Comparison of ENCODE assay signal across 2 cellular contexts in the genomic region with DNA sequence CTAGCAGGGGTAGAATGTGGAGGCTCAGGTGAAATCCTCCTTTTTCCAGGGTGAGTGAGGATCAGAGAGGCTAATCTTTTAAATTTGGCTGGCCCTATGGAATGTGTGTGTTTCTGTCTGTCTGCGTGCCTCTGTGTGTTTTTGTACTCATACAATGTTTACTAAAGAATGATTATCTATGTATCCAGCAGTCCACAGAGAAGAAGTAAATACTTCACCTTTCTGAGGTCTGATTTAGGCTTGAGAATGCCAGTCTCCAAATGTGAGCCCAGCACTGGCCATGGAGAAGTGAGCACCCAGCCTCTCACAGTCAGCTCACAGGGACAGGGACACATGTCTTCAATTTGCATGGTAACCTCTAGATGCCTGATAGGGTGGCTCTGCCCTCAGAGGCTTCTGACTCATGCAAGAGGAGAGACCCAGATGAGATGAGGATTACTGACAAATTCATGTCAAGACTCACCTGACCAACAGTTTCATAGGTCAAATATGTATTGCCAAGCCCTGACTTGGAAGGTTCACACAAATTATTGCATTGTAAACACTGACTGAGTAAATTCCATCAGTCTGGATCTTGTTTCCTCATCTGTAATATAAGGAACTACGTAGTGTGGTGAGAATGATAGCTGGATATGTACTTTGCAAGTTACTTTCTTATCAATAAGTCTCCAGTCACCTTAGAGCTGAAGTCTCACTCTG.
TF ChIP-seq lines count a peak whose summit lies in the region.

No MANE protein-coding gene starts in this region.

TF ChIP-seq in HCT116, 20 proteins besides CTCF, POLR2A, EP300 and RAD21 (continued from another document):
- TF ChIP-seq, protein P1, sequence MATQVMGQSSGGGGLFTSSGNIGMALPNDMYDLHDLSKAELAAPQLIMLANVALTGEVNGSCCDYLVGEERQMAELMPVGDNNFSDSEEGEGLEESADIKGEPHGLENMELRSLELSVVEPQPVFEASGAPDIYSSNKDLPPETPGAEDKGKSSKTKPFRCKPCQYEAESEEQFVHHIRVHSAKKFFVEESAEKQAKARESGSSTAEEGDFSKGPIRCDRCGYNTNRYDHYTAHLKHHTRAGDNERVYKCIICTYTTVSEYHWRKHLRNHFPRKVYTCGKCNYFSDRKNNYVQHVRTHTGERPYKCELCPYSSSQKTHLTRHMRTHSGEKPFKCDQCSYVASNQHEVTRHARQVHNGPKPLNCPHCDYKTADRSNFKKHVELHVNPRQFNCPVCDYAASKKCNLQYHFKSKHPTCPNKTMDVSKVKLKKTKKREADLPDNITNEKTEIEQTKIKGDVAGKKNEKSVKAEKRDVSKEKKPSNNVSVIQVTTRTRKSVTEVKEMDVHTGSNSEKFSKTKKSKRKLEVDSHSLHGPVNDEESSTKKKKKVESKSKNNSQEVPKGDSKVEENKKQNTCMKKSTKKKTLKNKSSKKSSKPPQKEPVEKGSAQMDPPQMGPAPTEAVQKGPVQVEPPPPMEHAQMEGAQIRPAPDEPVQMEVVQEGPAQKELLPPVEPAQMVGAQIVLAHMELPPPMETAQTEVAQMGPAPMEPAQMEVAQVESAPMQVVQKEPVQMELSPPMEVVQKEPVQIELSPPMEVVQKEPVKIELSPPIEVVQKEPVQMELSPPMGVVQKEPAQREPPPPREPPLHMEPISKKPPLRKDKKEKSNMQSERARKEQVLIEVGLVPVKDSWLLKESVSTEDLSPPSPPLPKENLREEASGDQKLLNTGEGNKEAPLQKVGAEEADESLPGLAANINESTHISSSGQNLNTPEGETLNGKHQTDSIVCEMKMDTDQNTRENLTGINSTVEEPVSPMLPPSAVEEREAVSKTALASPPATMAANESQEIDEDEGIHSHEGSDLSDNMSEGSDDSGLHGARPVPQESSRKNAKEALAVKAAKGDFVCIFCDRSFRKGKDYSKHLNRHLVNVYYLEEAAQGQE (IDR thresholded peaks at IDR 0.05; ENCODE audit: low read depth), result no peak
- TF ChIP-seq CBX3 (IDR thresholded peaks at IDR 0.05; ENCODE audit: low read depth) (no peak), JUND (IDR thresholded peaks at IDR 0.05) (no peak), EZH2phosphoT487 (IDR thresholded peaks at IDR 0.05; ENCODE audit: borderline replicate concordance) (no peak), FOSL1 (IDR thresholded peaks at IDR 0.05; ENCODE audit: low read depth) (no peak), YY1 (IDR thresholded peaks at IDR 0.05; ENCODE audit: extremely low read depth, insufficient replicate concordance, low read depth, low read length) (no peak), ZFX (IDR thresholded peaks at IDR 0.05) (no peak), POLR2AphosphoS5 (IDR thresholded peaks at IDR 0.05; ENCODE audit: low read depth, low read length) (no peak), SRF (IDR thresholded peaks at IDR 0.05; ENCODE audit: low read depth) (no peak), EGR1 (IDR thresholded peaks at IDR 0.05; ENCODE audit: low read depth) (no peak), SP1 (IDR thresholded peaks at IDR 0.05; ENCODE audit: low read depth) (no peak), TCF7L2 (IDR thresholded peaks at IDR 0.05; ENCODE audit: borderline replicate concordance, extremely low read depth, insufficient read depth, insufficient read length) (no peak), ELF1 (IDR thresholded peaks at IDR 0.05; ENCODE audit: borderline replicate concordance, low read depth) (no peak)
- TF ChIP-seq, protein P2, sequence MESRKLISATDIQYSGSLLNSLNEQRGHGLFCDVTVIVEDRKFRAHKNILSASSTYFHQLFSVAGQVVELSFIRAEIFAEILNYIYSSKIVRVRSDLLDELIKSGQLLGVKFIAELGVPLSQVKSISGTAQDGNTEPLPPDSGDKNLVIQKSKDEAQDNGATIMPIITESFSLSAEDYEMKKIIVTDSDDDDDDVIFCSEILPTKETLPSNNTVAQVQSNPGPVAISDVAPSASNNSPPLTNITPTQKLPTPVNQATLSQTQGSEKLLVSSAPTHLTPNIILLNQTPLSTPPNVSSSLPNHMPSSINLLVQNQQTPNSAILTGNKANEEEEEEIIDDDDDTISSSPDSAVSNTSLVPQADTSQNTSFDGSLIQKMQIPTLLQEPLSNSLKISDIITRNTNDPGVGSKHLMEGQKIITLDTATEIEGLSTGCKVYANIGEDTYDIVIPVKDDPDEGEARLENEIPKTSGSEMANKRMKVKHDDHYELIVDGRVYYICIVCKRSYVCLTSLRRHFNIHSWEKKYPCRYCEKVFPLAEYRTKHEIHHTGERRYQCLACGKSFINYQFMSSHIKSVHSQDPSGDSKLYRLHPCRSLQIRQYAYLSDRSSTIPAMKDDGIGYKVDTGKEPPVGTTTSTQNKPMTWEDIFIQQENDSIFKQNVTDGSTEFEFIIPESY (IDR thresholded peaks at IDR 0.05; ENCODE audit: extremely low read depth, insufficient replicate concordance, low read length), result no peak
TF ChIP-seq in HCT116: peak in this region for 0.

TF ChIP-seq in GM12891, 5 proteins besides CTCF, POLR2A, EP300 and RAD21 (continued from another document):
- TF ChIP-seq POU2F2 (IDR thresholded peaks at IDR 0.05; ENCODE audit: low read depth, low read length), result no peak
